ENCODE assay signal across 21 cellular contexts in the genomic region with DNA sequence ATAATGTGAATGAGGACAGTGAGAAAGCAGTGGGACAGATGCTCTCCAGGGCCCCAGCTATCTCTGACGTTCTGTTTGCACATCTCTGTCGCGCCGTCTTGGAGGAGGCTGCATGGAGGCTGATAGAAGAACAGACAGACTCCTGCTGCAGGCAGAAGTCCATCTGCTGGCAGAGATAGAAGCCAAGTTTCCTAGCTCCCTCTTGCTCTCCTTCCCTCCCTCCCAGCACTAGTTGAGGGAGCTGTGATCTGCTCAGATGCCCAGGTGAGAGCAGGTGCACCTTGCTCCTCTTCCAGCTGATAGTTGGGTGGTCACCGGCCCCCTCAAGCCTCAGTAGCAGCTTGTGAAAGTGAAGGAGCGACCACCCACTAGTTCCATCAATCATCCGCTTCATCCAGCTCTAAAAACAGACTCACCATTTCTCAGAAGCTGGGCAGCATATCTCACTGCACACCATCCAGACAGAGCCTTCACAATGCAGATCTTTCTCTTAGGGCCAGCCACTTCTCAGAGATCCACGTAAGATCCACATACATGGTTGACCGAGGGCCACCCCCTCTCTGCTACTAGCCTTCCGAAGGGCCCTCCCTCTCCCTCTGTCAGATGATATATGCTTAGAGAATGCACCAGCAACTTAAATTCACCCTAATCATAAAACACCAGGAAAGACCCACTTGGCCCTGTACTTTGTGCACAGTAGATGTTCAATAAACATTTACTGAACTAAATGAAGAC. TPM values are rescaled to one million over a fixed set of nuclear protein-coding genes. Genes with fewer than 3 reads are reported as not detected.
"Had no signal": no experiment of that assay in that cellular context is flagged by ENCODE, and none has a peak within 500 bp of the region (broad histone marks: within the 10 kb centered on the region; RNA-seq: fewer than 3 reads in every experiment).

No MANE protein-coding gene starts in this region.

- H3K36me3 Mint-ChIP-seq: naive thymus-derived CD4-positive, alpha-beta T cell; neural progenitor cell had no signal

- H3K4me3 Mint-ChIP-seq: activated CD4-positive, alpha-beta T cell treated with anti-CD3 and anti-CD28 coated beads, Interleukin-2, amount 10 ng/mL, durations not matched to agents 24 days and 14 days; activated CD8-positive, alpha-beta T cell treated with anti-CD3 and anti-CD28 coated beads for 36 hours; activated naive CD4-positive, alpha-beta T cell treated with anti-CD3 and anti-CD28 coated beads for 36 hours; activated naive CD8-positive, alpha-beta T cell treated with anti-CD3 and anti-CD28 coated beads, Interleukin-2, amount 50 U/mL, for 24 hours; activated T-helper 17 cell treated with anti-CD3 and anti-CD28 coated beads, Interleukin-2, amount 50 U/mL, for 72 hours; brain; naive thymus-derived CD4-positive, alpha-beta T cell; neural progenitor cell; stimulated activated naive CD8-positive, alpha-beta T cell treated with anti-CD3 and anti-CD28 coated beads, Interleukin-15, amount 100 ng/mL, for 72 hours had no signal

- H3K27ac Mint-ChIP-seq: activated CD4-positive, alpha-beta T cell treated with anti-CD3 and anti-CD28 coated beads, Interleukin-2, amount 10 ng/mL, durations not matched to agents 24 days and 14 days; activated CD8-positive, alpha-beta T cell treated with anti-CD3 and anti-CD28 coated beads for 36 hours; activated naive CD4-positive, alpha-beta T cell treated with anti-CD3 and anti-CD28 coated beads for 36 hours; activated naive CD8-positive, alpha-beta T cell treated with anti-CD3 and anti-CD28 coated beads, Interleukin-2, amount 50 U/mL, for 24 hours; activated T-helper 17 cell treated with anti-CD3 and anti-CD28 coated beads, Interleukin-2, amount 50 U/mL, for 72 hours; naive thymus-derived CD4-positive, alpha-beta T cell; neural progenitor cell; stimulated activated naive CD8-positive, alpha-beta T cell treated with anti-CD3 and anti-CD28 coated beads, Interleukin-15, amount 100 ng/mL, for 72 hours had no signal

- H3K27ac ChIP-seq: colonic mucosa, left ventricle myocardium inferior, neural progenitor cell, ovary, testis, upper lobe of left lung had no signal

- H3K4me1 ChIP-seq: colonic mucosa, left ventricle myocardium inferior, testis, upper lobe of left lung had no signal

- H3K4me3 ChIP-seq: colonic mucosa, left ventricle myocardium inferior, mucosa of descending colon, neural progenitor cell, ovary, smooth muscle cell, testis, upper lobe of left lung had no signal

- H3K4me1 Mint-ChIP-seq: activated CD4-positive, alpha-beta T cell treated with anti-CD3 and anti-CD28 coated beads, Interleukin-2, amount 10 ng/mL, durations not matched to agents 24 days and 14 days; activated naive CD8-positive, alpha-beta T cell treated with anti-CD3 and anti-CD28 coated beads, Interleukin-2, amount 50 U/mL, for 24 hours; activated T-helper 17 cell treated with anti-CD3 and anti-CD28 coated beads, Interleukin-2, amount 50 U/mL, for 72 hours; naive thymus-derived CD4-positive, alpha-beta T cell; stimulated activated naive CD8-positive, alpha-beta T cell treated with anti-CD3 and anti-CD28 coated beads, Interleukin-15, amount 100 ng/mL, for 72 hours had no signal

- H3K27me3 Mint-ChIP-seq: activated CD8-positive, alpha-beta T cell treated with anti-CD3 and anti-CD28 coated beads for 36 hours; activated naive CD8-positive, alpha-beta T cell treated with anti-CD3 and anti-CD28 coated beads, Interleukin-2, amount 50 U/mL, for 24 hours; brain; stimulated activated naive CD8-positive, alpha-beta T cell treated with anti-CD3 and anti-CD28 coated beads, Interleukin-15, amount 100 ng/mL, for 72 hours had no signal

- H3K27me3 ChIP-seq: colonic mucosa, neural progenitor cell, ovary, testis, upper lobe of left lung had no signal

- H3K9me3 Mint-ChIP-seq: activated CD4-positive, alpha-beta T cell treated with anti-CD3 and anti-CD28 coated beads, Interleukin-2, amount 10 ng/mL, durations not matched to agents 24 days and 14 days; activated CD8-positive, alpha-beta T cell treated with anti-CD3 and anti-CD28 coated beads for 36 hours; activated naive CD4-positive, alpha-beta T cell treated with anti-CD3 and anti-CD28 coated beads for 36 hours; activated naive CD8-positive, alpha-beta T cell treated with anti-CD3 and anti-CD28 coated beads, Interleukin-2, amount 50 U/mL, for 24 hours; activated T-helper 17 cell treated with anti-CD3 and anti-CD28 coated beads, Interleukin-2, amount 50 U/mL, for 72 hours; brain; naive thymus-derived CD4-positive, alpha-beta T cell; neural progenitor cell; stimulated activated naive CD8-positive, alpha-beta T cell treated with anti-CD3 and anti-CD28 coated beads, Interleukin-15, amount 100 ng/mL, for 72 hours had no signal

- H3K36me3 ChIP-seq: colonic mucosa, left ventricle myocardium inferior, neural progenitor cell, ovary, upper lobe of left lung had no signal

- H3K9me3 ChIP-seq: colonic mucosa, left ventricle myocardium inferior, mucosa of descending colon, ovary, testis, upper lobe of left lung had no signal

- DNase-seq: activated CD4-positive, alpha-beta T cell treated with anti-CD3 and anti-CD28 coated beads, Interleukin-2, amount 10 ng/mL, durations not matched to agents 24 days and 14 days; activated CD4-positive, CD25-positive, alpha-beta regulatory T cell; activated CD8-positive, alpha-beta T cell treated with anti-CD3 and anti-CD28 coated beads for 36 hours; activated naive CD4-positive, alpha-beta T cell treated with anti-CD3 and anti-CD28 coated beads for 36 hours; activated naive CD8-positive, alpha-beta T cell treated with anti-CD3 and anti-CD28 coated beads, Interleukin-2, amount 50 U/mL, for 24 hours; activated T-cell treated with anti-CD3 and anti-CD28 coated beads, Interleukin-2, amount 50 U/mL, for 1 hour; colonic mucosa; left ventricle myocardium inferior; mammary epithelial cell; mucosa of descending colon; naive thymus-derived CD4-positive, alpha-beta T cell; ovary; stimulated activated CD4-positive, alpha-beta T cell treated with anti-CD3 and anti-CD28 coated beads, Interleukin-4, amount 100 ng/mL, for 1 hour; stimulated activated naive CD8-positive, alpha-beta T cell treated with anti-CD3 and anti-CD28 coated beads, Interleukin-15, amount 100 ng/mL, for 72 hours; T-helper 2 cell; testis; upper lobe of left lung had no signal

RNA-seq across cellular contexts. Expression of gene LRRN2, which starts 12.9 kb away (rescaled TPM):
- total RNA-seq: activated CD8-positive, alpha-beta T cell treated with anti-CD3 and anti-CD28 coated beads for 36 hours; activated naive CD4-positive, alpha-beta T cell treated with anti-CD3 and anti-CD28 coated beads for 36 hours; activated T-helper 17 cell treated with anti-CD3 and anti-CD28 coated beads, Interleukin-2, amount 50 U/mL, for 72 hours; naive thymus-derived CD4-positive, alpha-beta T cell had no signal
- polyA plus RNA-seq: mammary epithelial cell had no signal
